ENCODE assay signal across 2 cellular contexts in the genomic region with DNA sequence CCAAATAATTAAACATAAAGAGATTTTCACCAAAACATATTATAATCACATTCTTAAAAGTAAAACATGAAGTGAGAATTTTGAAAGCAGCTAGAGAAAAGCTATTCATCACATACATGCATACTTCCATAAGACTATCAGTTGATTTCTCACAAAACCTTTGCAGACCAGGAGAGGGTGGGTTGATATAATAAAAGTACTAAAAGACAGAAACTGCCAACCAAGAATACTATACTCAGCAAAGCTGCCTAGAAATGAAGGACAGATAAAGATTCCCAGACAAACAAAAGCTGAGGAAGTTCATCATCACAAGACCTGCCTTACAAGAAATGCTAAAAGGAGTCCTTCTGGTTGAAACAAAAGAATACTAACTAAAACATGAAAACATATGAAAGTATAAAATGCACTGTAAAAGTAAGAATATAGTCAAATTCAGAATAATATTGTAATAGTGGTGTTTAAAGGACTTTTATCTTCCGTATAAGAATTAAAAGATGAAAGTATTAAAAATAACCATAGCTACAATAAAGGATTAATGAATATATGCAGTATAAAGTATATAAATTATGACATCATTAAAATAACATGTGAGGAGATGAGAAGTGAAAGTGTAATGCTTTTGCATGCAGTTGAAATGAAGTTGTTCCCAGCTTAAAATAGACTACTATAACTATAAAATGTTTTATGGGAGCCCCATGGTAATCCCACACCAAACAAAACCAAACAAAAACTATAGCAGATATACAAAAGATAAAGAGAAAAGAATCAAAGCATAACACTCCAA.
A peak's percentile ranks its signal among the peaks of the same experiment; 100 is the strongest.
TF ChIP-seq lines count a peak whose summit lies in the region.

No MANE protein-coding gene starts in this region.

TF ChIP-seq in HepG2, 621 proteins besides CTCF, POLR2A, EP300 and RAD21:
- no peak for TF ChIP-seq ARID2 (CRISPR knock-in tag; IDR thresholded peaks at IDR 0.05; ENCODE audit: borderline replicate concordance)
- no peak for TF ChIP-seq SMAD3 (CRISPR knock-in tag; IDR thresholded peaks at IDR 0.05)
- TF ChIP-seq, protein P1, sequence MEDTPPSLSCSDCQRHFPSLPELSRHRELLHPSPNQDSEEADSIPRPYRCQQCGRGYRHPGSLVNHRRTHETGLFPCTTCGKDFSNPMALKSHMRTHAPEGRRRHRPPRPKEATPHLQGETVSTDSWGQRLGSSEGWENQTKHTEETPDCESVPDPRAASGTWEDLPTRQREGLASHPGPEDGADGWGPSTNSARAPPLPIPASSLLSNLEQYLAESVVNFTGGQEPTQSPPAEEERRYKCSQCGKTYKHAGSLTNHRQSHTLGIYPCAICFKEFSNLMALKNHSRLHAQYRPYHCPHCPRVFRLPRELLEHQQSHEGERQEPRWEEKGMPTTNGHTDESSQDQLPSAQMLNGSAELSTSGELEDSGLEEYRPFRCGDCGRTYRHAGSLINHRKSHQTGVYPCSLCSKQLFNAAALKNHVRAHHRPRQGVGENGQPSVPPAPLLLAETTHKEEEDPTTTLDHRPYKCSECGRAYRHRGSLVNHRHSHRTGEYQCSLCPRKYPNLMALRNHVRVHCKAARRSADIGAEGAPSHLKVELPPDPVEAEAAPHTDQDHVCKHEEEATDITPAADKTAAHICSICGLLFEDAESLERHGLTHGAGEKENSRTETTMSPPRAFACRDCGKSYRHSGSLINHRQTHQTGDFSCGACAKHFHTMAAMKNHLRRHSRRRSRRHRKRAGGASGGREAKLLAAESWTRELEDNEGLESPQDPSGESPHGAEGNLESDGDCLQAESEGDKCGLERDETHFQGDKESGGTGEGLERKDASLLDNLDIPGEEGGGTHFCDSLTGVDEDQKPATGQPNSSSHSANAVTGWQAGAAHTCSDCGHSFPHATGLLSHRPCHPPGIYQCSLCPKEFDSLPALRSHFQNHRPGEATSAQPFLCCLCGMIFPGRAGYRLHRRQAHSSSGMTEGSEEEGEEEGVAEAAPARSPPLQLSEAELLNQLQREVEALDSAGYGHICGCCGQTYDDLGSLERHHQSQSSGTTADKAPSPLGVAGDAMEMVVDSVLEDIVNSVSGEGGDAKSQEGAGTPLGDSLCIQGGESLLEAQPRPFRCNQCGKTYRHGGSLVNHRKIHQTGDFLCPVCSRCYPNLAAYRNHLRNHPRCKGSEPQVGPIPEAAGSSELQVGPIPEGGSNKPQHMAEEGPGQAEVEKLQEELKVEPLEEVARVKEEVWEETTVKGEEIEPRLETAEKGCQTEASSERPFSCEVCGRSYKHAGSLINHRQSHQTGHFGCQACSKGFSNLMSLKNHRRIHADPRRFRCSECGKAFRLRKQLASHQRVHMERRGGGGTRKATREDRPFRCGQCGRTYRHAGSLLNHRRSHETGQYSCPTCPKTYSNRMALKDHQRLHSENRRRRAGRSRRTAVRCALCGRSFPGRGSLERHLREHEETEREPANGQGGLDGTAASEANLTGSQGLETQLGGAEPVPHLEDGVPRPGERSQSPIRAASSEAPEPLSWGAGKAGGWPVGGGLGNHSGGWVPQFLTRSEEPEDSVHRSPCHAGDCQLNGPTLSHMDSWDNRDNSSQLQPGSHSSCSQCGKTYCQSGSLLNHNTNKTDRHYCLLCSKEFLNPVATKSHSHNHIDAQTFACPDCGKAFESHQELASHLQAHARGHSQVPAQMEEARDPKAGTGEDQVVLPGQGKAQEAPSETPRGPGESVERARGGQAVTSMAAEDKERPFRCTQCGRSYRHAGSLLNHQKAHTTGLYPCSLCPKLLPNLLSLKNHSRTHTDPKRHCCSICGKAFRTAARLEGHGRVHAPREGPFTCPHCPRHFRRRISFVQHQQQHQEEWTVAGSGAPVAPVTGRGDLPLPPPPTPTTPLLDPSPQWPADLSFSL (CRISPR knock-in tag; IDR thresholded peaks at IDR 0.05): no peak
- TF ChIP-seq ATF7 (IDR thresholded peaks at IDR 0.05): peak; percentile 84
- TF ChIP-seq ATF7 (CRISPR knock-in tag; IDR thresholded peaks at IDR 0.05): no peak

TF ChIP-seq in HEK293, 187 proteins besides CTCF, POLR2A, EP300 and RAD21:
- peak; percentile 67; the same call in 1 of the 2 replicates for TF ChIP-seq TRIM28 (IDR thresholded peaks at IDR 0.05; ENCODE audit: borderline replicate concordance, low read length)
- TF ChIP-seq ZNF747 (tag by site-specific recombination; IDR thresholded peaks at IDR 0.05): no peak
- TF ChIP-seq ATF2 (tag by site-specific recombination; IDR thresholded peaks at IDR 0.05; ENCODE audit: low read depth): peak; percentile 68; the same call in 1 of the 2 replicates
- no peak for TF ChIP-seq ZNF114 (tag by site-specific recombination; IDR thresholded peaks at IDR 0.05)
- peak; percentile 93 for TF ChIP-seq SETDB1 (IDR thresholded peaks at IDR 0.05; ENCODE audit: insufficient read length, low read length)
